In the genomic region with DNA sequence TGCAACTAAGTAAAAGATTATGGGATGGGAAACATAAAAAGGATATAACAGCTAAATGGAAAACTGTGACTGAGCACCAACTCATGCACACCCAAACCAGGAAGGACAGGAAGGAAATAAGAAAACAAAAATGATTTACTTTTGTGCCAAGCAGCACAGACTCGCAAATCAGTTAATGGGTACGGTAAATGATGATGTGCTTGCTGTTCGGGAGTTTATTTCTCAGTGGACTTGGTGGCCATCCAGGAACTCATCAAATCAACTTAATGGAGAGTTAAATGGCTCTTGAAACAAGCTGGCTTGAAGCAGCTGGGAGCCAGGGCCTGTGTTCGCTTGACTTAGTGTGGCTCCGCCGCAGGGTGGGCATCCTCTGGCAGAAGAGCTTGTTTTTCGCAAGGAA, we compare ENCODE assay signal across 21 cellular contexts. TPM values are rescaled to one million over a fixed set of nuclear protein-coding genes. Genes with fewer than 3 reads are reported as not detected.
DNase-seq lines count a peak whose midpoint lies in the region; ATAC-seq and TF ChIP-seq lines count a peak whose summit lies in the region.
"Had no signal": no experiment of that assay in that cellular context is flagged by ENCODE, and none has a peak within 500 bp of the region (broad histone marks: within the 10 kb centered on the region; RNA-seq: fewer than 3 reads in every experiment).

No MANE protein-coding gene starts in this region.

- H3K4me3 ChIP-seq in esophagus squamous epithelium (no peak overlapping the region), stomach smooth muscle (ENCODE audit: low read length in 2 of 2) (peak overlapping the region in 1 of 2 donors; percentile 24), tibial artery (no peak overlapping the region)
- H3K4me3 ChIP-seq: GM23248, heart right ventricle, upper lobe of left lung had no signal

- H3K9ac ChIP-seq in stomach smooth muscle (ENCODE audit: low read length in 2 of 2) = peak overlapping the region in 1 of 2 donors; percentile 51
- H3K9ac ChIP-seq: GM23248, KMS-11 had no signal

- H3K4me1 ChIP-seq in esophagus squamous epithelium = peaks cover 0 to 3% (median 0%) of the 10 kb centered on the region in 3 donors
- H3K4me1 ChIP-seq in stomach smooth muscle (ENCODE audit: control insufficient read depth, insufficient read depth, low read length) = peaks cover 48% of the 10 kb centered on the region
- no peaks in the 10 kb centered on the region for H3K4me1 ChIP-seq in tibial artery
- H3K4me1 ChIP-seq: upper lobe of left lung had no signal

- H3K9me3 ChIP-seq in esophagus squamous epithelium = no peaks in the 10 kb centered on the region
- no peaks in the 10 kb centered on the region for H3K9me3 ChIP-seq in stomach smooth muscle (ENCODE audit: control insufficient read depth in 2 of 2, low read length in 2 of 2)
- no peaks in the 10 kb centered on the region for H3K9me3 ChIP-seq in tibial artery
- H3K9me3 ChIP-seq: upper lobe of left lung had no signal

- no peak for ATAC-seq in GM21576 (IDR thresholded peaks at IDR 0.05; ENCODE audit: unreplicated experiment)
- ATAC-seq: heart right ventricle had no signal

- H3K36me3 ChIP-seq in esophagus squamous epithelium = no peaks in the 10 kb centered on the region
- peaks cover 7 to 8% of the 10 kb centered on the region in 2 donors for H3K36me3 ChIP-seq in stomach smooth muscle (ENCODE audit: control insufficient read depth in 2 of 2, insufficient read depth in 2 of 2, low read length in 2 of 2)
- no peaks in the 10 kb centered on the region for H3K36me3 ChIP-seq in tibial artery
- H3K36me3 ChIP-seq: heart right ventricle, upper lobe of left lung had no signal

- 60 to 86% methylated on average over 7 of the region's 7 CpGs for WGBS in esophagus squamous epithelium, 2 donors

- H3K27me3 ChIP-seq in esophagus squamous epithelium (no peaks in the 10 kb centered on the region), stomach smooth muscle (ENCODE audit: control insufficient read depth in 1 of 2, insufficient read depth in 2 of 2, low read length in 2 of 2) (no peaks in the 10 kb centered on the region), tibial artery (no peaks in the 10 kb centered on the region)
- H3K27me3 ChIP-seq: heart right ventricle, upper lobe of left lung had no signal

- no peak for TF ChIP-seq POLR2A in esophagus squamous epithelium (IDR thresholded peaks at IDR 0.05)

- intact Hi-C loops in esophagus squamous epithelium (cut with DNase I) = no loop called here
- intact Hi-C loops in tibial artery (cut with DNase I; ENCODE audit: low total_unique reads) = no loop called here

- TF ChIP-seq CTCF in esophagus squamous epithelium (IDR thresholded peaks at IDR 0.05) (no peak), tibial artery (IDR thresholded peaks at IDR 0.05) (no peak)

- peak overlapping the region in 3 of 4 donors; percentile 0 to 49 (median 27) for H3K27ac ChIP-seq in esophagus squamous epithelium
- H3K27ac ChIP-seq in stomach smooth muscle (ENCODE audit: low read length) = peak overlapping the region; percentile 70
- H3K27ac ChIP-seq in tibial artery = no peak overlapping the region
- H3K27ac ChIP-seq: 22Rv1, GM23248, heart right ventricle, KMS-11, upper lobe of left lung had no signal

- DNase-seq in DMS153 treated with DMSO at 0.1 percent for 48 hours (lab: John Stamatoyannopoulos, UW; ENCODE audit: unreplicated experiment) (peak; percentile 3), DMS153 (lab: John Stamatoyannopoulos, UW) (no peak), NCI-H446 treated with DMSO at 0.1 percent for 48 hours (lab: John Stamatoyannopoulos, UW) (peak; percentile 95), esophagus squamous epithelium (lab: John Stamatoyannopoulos, UW) (no peak), tibial artery (no peak), T-helper 9 cell (no peak)
- DNase-seq: activated CD4-positive, alpha-beta memory T cell treated with anti-CD3 and anti-CD28 coated beads for 36 hours; activated T-cell treated with anti-CD3 and anti-CD28 coated beads, Interleukin-2, amount 50 U/mL, for 1 hour; cerebellar nuclear complex; GM23248; heart right ventricle; NCI-H510A treated with DMSO at 0.1 percent for 48 hours; occipital lobe; OCI-M1; SHP77; stimulated activated naive CD4-positive, alpha-beta T cell treated with Interleukin-2 at 50 U/mL for 16 hours; upper lobe of left lung had no signal

RNA-seq across cellular contexts. Expression of gene MTCL1, which starts 36.2 kb away (rescaled TPM):
- 10 to 100 TPM in 1 of 4 donors, 1 to 10 TPM in 3; 6.5 to 16.4 (median 7.9) TPM for total RNA-seq in esophagus squamous epithelium

Comparison
In these comparisons a context has a peak if more than half of its experiments do, and no peak if none do; other contexts are left out.
1. DNase-seq: peak in DMS153 treated with DMSO at 0.1 percent for 48 hours (single experiment) and NCI-H446 treated with DMSO at 0.1 percent for 48 hours (single experiment); none in DMS153 (single experiment), esophagus squamous epithelium (single experiment), tibial artery (0 of 2) and T-helper 9 cell (single experiment).
2. H3K27ac ChIP-seq: peak in esophagus squamous epithelium (3 of 4) and stomach smooth muscle (single experiment); none in tibial artery (0 of 2).